In genomic region chr16:22190169-22191088, GRCh38 we compare ENCODE assay signal across 1 cellular context.
TF ChIP-seq lines count a peak whose summit lies in the region.

No MANE protein-coding gene starts in this region.

TF ChIP-seq in HepG2, 621 proteins besides CTCF, POLR2A, EP300 and RAD21 (continued from another document and continues in another):
- peak; percentile 90 for TF ChIP-seq ZNF274 (CRISPR knock-in tag; IDR thresholded peaks at IDR 0.05)
- TF ChIP-seq NBN (conservative IDR thresholded peaks at IDR 0.05) = no peak
- peak; percentile 78; the same call in 1 of the 2 replicates for TF ChIP-seq FOXO1 (CRISPR knock-in tag; IDR thresholded peaks at IDR 0.05)
- TF ChIP-seq HOXA7 (CRISPR knock-in tag; IDR thresholded peaks at IDR 0.05) = no peak
- peak; percentile 93 for TF ChIP-seq FOXC1 (CRISPR knock-in tag; IDR thresholded peaks at IDR 0.05; ENCODE audit: borderline replicate concordance)
- TF ChIP-seq ZNF501 (CRISPR knock-in tag; IDR thresholded peaks at IDR 0.05) = no peak
- peak; percentile 98 for TF ChIP-seq ZIK1 (CRISPR knock-in tag; IDR thresholded peaks at IDR 0.05; ENCODE audit: borderline replicate concordance, low read depth)
- TF ChIP-seq GFI1 (CRISPR knock-in tag; IDR thresholded peaks at IDR 0.05; ENCODE audit: borderline replicate concordance) = peak; percentile 86
- TF ChIP-seq ZNF468 (CRISPR knock-in tag; IDR thresholded peaks at IDR 0.05) = no peak
- peak; percentile 80; the same call in 1 of the 2 replicates for TF ChIP-seq GTF3A (CRISPR knock-in tag; conservative IDR thresholded peaks at IDR 0.05)
- TF ChIP-seq PLRG1 (conservative IDR thresholded peaks at IDR 0.05) = no peak
- TF ChIP-seq THAP9 (CRISPR knock-in tag; IDR thresholded peaks at IDR 0.05; ENCODE audit: borderline replicate concordance) = peak; percentile 79
- TF ChIP-seq ZNF552 (CRISPR knock-in tag; IDR thresholded peaks at IDR 0.05; ENCODE audit: borderline replicate concordance) = peak; percentile 98
- no peak for TF ChIP-seq PHF21A (CRISPR knock-in tag; IDR thresholded peaks at IDR 0.05)
- TF ChIP-seq IRF2 (CRISPR knock-in tag; IDR thresholded peaks at IDR 0.05) = peak; percentile 71
- TF ChIP-seq ZSCAN25 (CRISPR knock-in tag; IDR thresholded peaks at IDR 0.05) = no peak; the same call in 1 of the 2 replicates
- peak; percentile 97 for TF ChIP-seq HES4 (CRISPR knock-in tag; IDR thresholded peaks at IDR 0.05; ENCODE audit: borderline replicate concordance)
- TF ChIP-seq ZNF652 (CRISPR knock-in tag; IDR thresholded peaks at IDR 0.05; ENCODE audit: borderline replicate concordance, low read depth) = no peak
- peak; percentile 63 for TF ChIP-seq ZNF232 (CRISPR knock-in tag; IDR thresholded peaks at IDR 0.05; ENCODE audit: borderline replicate concordance)
- no peak for TF ChIP-seq ZNF562 (CRISPR knock-in tag; IDR thresholded peaks at IDR 0.05; ENCODE audit: borderline replicate concordance)
- 0 out of 2 replicates have a peak, but pooled peaks have one; percentile 75 for TF ChIP-seq ZBTB8A (CRISPR knock-in tag; IDR thresholded peaks at IDR 0.05; ENCODE audit: borderline replicate concordance, low read depth)
- TF ChIP-seq ZNF282 (IDR thresholded peaks at IDR 0.05; ENCODE audit: partially characterized antibody) = no peak
- no peak for TF ChIP-seq GATA4 (IDR thresholded peaks at IDR 0.05; ENCODE audit: borderline replicate concordance, low read depth)
- TF ChIP-seq CEBPG (CRISPR knock-in tag; IDR thresholded peaks at IDR 0.05) = peak; percentile 38; the same call in 1 of the 2 replicates
- TF ChIP-seq CBX5 (CRISPR knock-in tag; IDR thresholded peaks at IDR 0.05; ENCODE audit: borderline replicate concordance) = peak; percentile 19; the same call in 1 of the 2 replicates
- TF ChIP-seq HIVEP1 (CRISPR knock-in tag; IDR thresholded peaks at IDR 0.05) = no peak; the same call in 1 of the 2 replicates
- TF ChIP-seq REST (IDR thresholded peaks at IDR 0.05; ENCODE audit: borderline replicate concordance in 1 of 2, low read depth in 1 of 2, low read length in 2 of 2) = 0 out of 4 replicates have a peak, but pooled peaks of 1 of the 2 experiments have one; percentile 38
- TF ChIP-seq CSRNP2 (CRISPR knock-in tag; conservative IDR thresholded peaks at IDR 0.05; ENCODE audit: low read depth) = no peak
- peak; percentile 91 for TF ChIP-seq ZSCAN12 (CRISPR knock-in tag; IDR thresholded peaks at IDR 0.05)
- peak; percentile 78 for TF ChIP-seq ZNF770 (CRISPR knock-in tag; IDR thresholded peaks at IDR 0.05)
- TF ChIP-seq REPIN1 (CRISPR knock-in tag; IDR thresholded peaks at IDR 0.05; ENCODE audit: borderline replicate concordance, low read depth) = peak; percentile 68
- peak; percentile 63 for TF ChIP-seq BORCS8-MEF2B (CRISPR knock-in tag; IDR thresholded peaks at IDR 0.05)
- TF ChIP-seq NFAT5 (CRISPR knock-in tag; IDR thresholded peaks at IDR 0.05) = peak; percentile 83; the same call in 1 of the 2 replicates
- peak; percentile 30; the same call in 1 of the 2 replicates for TF ChIP-seq PRDM10 (CRISPR knock-in tag; IDR thresholded peaks at IDR 0.05; ENCODE audit: low read depth)
- TF ChIP-seq KAT2B (IDR thresholded peaks at IDR 0.05; ENCODE audit: borderline replicate concordance, low read depth, low read length) = no peak
